19 cellular contexts compared by ENCODE assay signal in genomic region chr2:160091381-160091780, GRCh38. TPM values are rescaled to one million over a fixed set of nuclear protein-coding genes. Genes with fewer than 3 reads are reported as not detected.
DNase-seq lines count a peak whose midpoint lies in the region; ATAC-seq and TF ChIP-seq lines count a peak whose summit lies in the region.
"Had no signal": no experiment of that assay in that cellular context is flagged by ENCODE, and none has a peak within 500 bp of the region (broad histone marks: within the 10 kb centered on the region; RNA-seq: fewer than 3 reads in every experiment).

No MANE protein-coding gene starts in this region.

- DNase-seq in AG10803 (ENCODE audit: low read depth) (peak; percentile 61), LHCN-M2 (ENCODE audit: low read depth) (peak; percentile 70), dedifferentiated amniotic fluid mesenchymal stem cell (ENCODE audit: extremely low spot score) (peak; percentile 37), iris pigment epithelial cell (ENCODE audit: low read depth) (peak; percentile 39), left cardiac atrium (no peak)
- DNase-seq in activated CD4-positive, alpha-beta T cell treated with anti-CD3 and anti-CD28 coated beads for 1 hour, result no peak
- DNase-seq: activated CD4-positive, alpha-beta T cell treated with anti-CD3 and anti-CD28 coated beads for 4 hours; activated CD8-positive, alpha-beta memory T cell treated with anti-CD3 and anti-CD28 coated beads, Interleukin-2, amount 50 U/mL, for 4 hours; aorta; gastrocnemius medialis; NCI-H1048; NCI-H2081 treated with DMSO at 0.1 percent for 48 hours; NCI-H524 treated with DMSO at 0.1 percent for 48 hours; nephron progenitor cell; stimulated activated CD4-positive, alpha-beta T cell treated with anti-CD3 and anti-CD28 coated beads, Interleukin-15, amount 100 ng/mL, for 24 hours had no signal

- no peak for TF ChIP-seq CTCF in AG10803 (conservative IDR thresholded peaks at IDR 0.05; ENCODE audit: low read length)

- ATAC-seq in GM18861 (IDR thresholded peaks at IDR 0.05; ENCODE audit: unreplicated experiment), result no peak
- no peak for ATAC-seq in left cardiac atrium
- no peak for ATAC-seq in HG02759 (IDR thresholded peaks at IDR 0.05; ENCODE audit: unreplicated experiment)
- ATAC-seq: gastrocnemius medialis had no signal

- intact Hi-C loops in left cardiac atrium (cut with DNase I), result no loop called here

- no peak overlapping the region for H3K4me3 ChIP-seq in AG10803 (ENCODE audit: low read length)
- H3K4me3 ChIP-seq: gastrocnemius medialis had no signal

RNA-seq across cellular contexts. Expression of gene PLA2R1, which starts 29.0 kb away (rescaled TPM):
- total RNA-seq in LHCN-M2 (2014; rRNA removed), result 5.3 and 7.1 TPM in 2 replicates
- 2.0 TPM for polyA plus RNA-seq in LHCN-M2 (2012)
- 1 to 10 TPM; 3.2 to 4.2 TPM for total RNA-seq in left cardiac atrium
- total RNA-seq: SK-MEL-5 had no signal
- polyA plus RNA-seq: IgD-negative memory B cell had no signal

Comparison
In these comparisons a context has a peak if more than half of its experiments do, and no peak if none do; other contexts are left out.
1. DNase-seq: peak in AG10803 (single experiment), LHCN-M2 (single experiment), dedifferentiated amniotic fluid mesenchymal stem cell (single experiment) and iris pigment epithelial cell (single experiment); none in left cardiac atrium (single experiment) and activated CD4-positive, alpha-beta T cell treated with anti-CD3 and anti-CD28 coated beads for 1 hour (single experiment).